In genomic region chr2:136310005-136310495, GRCh38 we compare ENCODE assay signal across 11 cellular contexts.
A peak's percentile ranks its signal among the peaks of the same experiment; 100 is the strongest.
DNase-seq lines count a peak whose midpoint lies in the region; ATAC-seq and TF ChIP-seq lines count a peak whose summit lies in the region.
"Had no signal": no experiment of that assay in that cellular context is flagged by ENCODE, and none has a peak within 500 bp of the region (broad histone marks: within the 10 kb centered on the region; RNA-seq: fewer than 3 reads in every experiment).

No MANE protein-coding gene starts in this region.

- H3K79me2 ChIP-seq in mammary epithelial cell (ENCODE audit: insufficient read depth, low read length) = no peaks in the 10 kb centered on the region

- in situ Hi-C loops in mammary epithelial cell (cut with MboI; ENCODE audit: low sequenced_read_pairs in 2 of 2) = no loop called here

- no peaks in the 10 kb centered on the region for H4K20me1 ChIP-seq in mammary epithelial cell (ENCODE audit: insufficient read depth, low read length)

- H3K4me2 ChIP-seq in mammary epithelial cell (ENCODE audit: insufficient read depth, low read depth, low read length) = no peak overlapping the region

- no peak for TF ChIP-seq CTCF in GM12864 (IDR thresholded peaks at IDR 0.05; ENCODE audit: low read depth, low read length, missing control alignments)
- no peak for TF ChIP-seq CTCF in mammary epithelial cell (conservative IDR thresholded peaks at IDR 0.05 in 1 of 2, IDR thresholded peaks at IDR 0.05 in 1 of 2; ENCODE audit: extremely low read depth in 1 of 2, insufficient read depth in 1 of 2, low read depth in 1 of 2, low read length in 2 of 2)

- 84% methylated on average over 8 of the region's 10 CpGs for WGBS in mammary epithelial cell (ENCODE audit: low coverage, missing lambda C conversion rate)

- CTCF ChIA-PET in mammary epithelial cell (lab: Charles Lee; ENCODE audit: low non-redundant PET) = no interaction called here

- H3K4me3 ChIP-seq in GM12864 (ENCODE audit: low read depth, low read length) = no peak overlapping the region
- H3K4me3 ChIP-seq in effector memory CD4-positive, alpha-beta T cell (ENCODE audit: insufficient read depth, low read depth, low read length, poor library complexity, severe bottlenecking) = no peak overlapping the region
- no peak overlapping the region for H3K4me3 ChIP-seq in mammary epithelial cell (replicated peaks in 1 of 3; ENCODE audit: insufficient read depth in 1 of 3, low read depth in 2 of 3, low read length in 3 of 3)
- H3K4me3 ChIP-seq: suprapubic skin had no signal

- H3K36me3 ChIP-seq in effector memory CD4-positive, alpha-beta T cell (ENCODE audit: control insufficient read depth, insufficient read depth, low read length) = no peaks in the 10 kb centered on the region
- no peaks in the 10 kb centered on the region for H3K36me3 ChIP-seq in mammary epithelial cell (ENCODE audit: insufficient read depth, low read length)
- H3K36me3 ChIP-seq: suprapubic skin had no signal

- DNase-seq in GM12864 (ENCODE audit: low read depth) (peak; percentile 51), M059J (ENCODE audit: low read depth) (peak; percentile 31), NCI-H146 treated with DMSO at 0.1 percent for 48 hours (lab: John Stamatoyannopoulos, UW; ENCODE audit: unreplicated experiment) (no peak), mammary epithelial cell (no peak)
- DNase-seq in effector memory CD4-positive, alpha-beta T cell = peak in 2 of 3 donors; percentile 5 to 6
- no peak for DNase-seq in effector CD4-positive, alpha-beta T cell
- DNase-seq: anterior cingulate cortex, endodermal cell, SHP77 had no signal

- no peak overlapping the region for H2AFZ ChIP-seq in mammary epithelial cell (ENCODE audit: low read depth, low read length)

- no TSS peak for BruUV-seq in mammary epithelial cell (replicated peaks; lab: Mats Ljungman, UMichigan)

- ATAC-seq in GM19035 (IDR thresholded peaks at IDR 0.05; ENCODE audit: unreplicated experiment) = peak; percentile 53

- H3K27ac ChIP-seq in effector memory CD4-positive, alpha-beta T cell (ENCODE audit: insufficient read depth, low read length, poor library complexity, severe bottlenecking) = no peak overlapping the region
- H3K27ac ChIP-seq in mammary epithelial cell (ENCODE audit: insufficient read depth, low read depth, low read length) = no peak overlapping the region
- H3K27ac ChIP-seq: suprapubic skin had no signal

- H3K9ac ChIP-seq in mammary epithelial cell (ENCODE audit: insufficient read depth, low read length) = no peak overlapping the region

- intact Hi-C loops in mammary epithelial cell (cut with micrococcal nuclease) = no loop called here

- H3K27me3 ChIP-seq in effector memory CD4-positive, alpha-beta T cell (replicated peaks; ENCODE audit: control insufficient read depth, insufficient read depth, low read length, poor library complexity, severe bottlenecking) = no peaks in the 10 kb centered on the region
- no peaks in the 10 kb centered on the region for H3K27me3 ChIP-seq in mammary epithelial cell (ENCODE audit: insufficient read depth, low read length)

- dilution Hi-C loops in mammary epithelial cell (cut with HindIII; ENCODE audit: low sequenced_read_pairs) = no loop called here

- H3K9me3 ChIP-seq in effector memory CD4-positive, alpha-beta T cell (ENCODE audit: control insufficient read depth, low read length) = no peaks in the 10 kb centered on the region
- H3K9me3 ChIP-seq in mammary epithelial cell (replicated peaks; ENCODE audit: insufficient read depth, low read length) = no peaks in the 10 kb centered on the region
- H3K9me3 ChIP-seq: suprapubic skin had no signal

- peaks cover 2% of the 10 kb centered on the region for H3K4me1 ChIP-seq in effector memory CD4-positive, alpha-beta T cell (ENCODE audit: control insufficient read depth, insufficient read depth, low read length, poor library complexity, severe bottlenecking)
- no peaks in the 10 kb centered on the region for H3K4me1 ChIP-seq in mammary epithelial cell (ENCODE audit: insufficient read depth, low read length)
- H3K4me1 ChIP-seq: suprapubic skin had no signal

Comparison
In these comparisons a context has a peak if more than half of its experiments do, and no peak if none do; other contexts are left out.
1. DNase-seq: peak in GM12864 (single experiment), M059J (single experiment) and effector memory CD4-positive, alpha-beta T cell (2 of 3); none in NCI-H146 treated with DMSO at 0.1 percent for 48 hours (single experiment), effector CD4-positive, alpha-beta T cell (single experiment) and mammary epithelial cell (single experiment).